ENCODE assay signal across 8 cellular contexts in the genomic region with DNA sequence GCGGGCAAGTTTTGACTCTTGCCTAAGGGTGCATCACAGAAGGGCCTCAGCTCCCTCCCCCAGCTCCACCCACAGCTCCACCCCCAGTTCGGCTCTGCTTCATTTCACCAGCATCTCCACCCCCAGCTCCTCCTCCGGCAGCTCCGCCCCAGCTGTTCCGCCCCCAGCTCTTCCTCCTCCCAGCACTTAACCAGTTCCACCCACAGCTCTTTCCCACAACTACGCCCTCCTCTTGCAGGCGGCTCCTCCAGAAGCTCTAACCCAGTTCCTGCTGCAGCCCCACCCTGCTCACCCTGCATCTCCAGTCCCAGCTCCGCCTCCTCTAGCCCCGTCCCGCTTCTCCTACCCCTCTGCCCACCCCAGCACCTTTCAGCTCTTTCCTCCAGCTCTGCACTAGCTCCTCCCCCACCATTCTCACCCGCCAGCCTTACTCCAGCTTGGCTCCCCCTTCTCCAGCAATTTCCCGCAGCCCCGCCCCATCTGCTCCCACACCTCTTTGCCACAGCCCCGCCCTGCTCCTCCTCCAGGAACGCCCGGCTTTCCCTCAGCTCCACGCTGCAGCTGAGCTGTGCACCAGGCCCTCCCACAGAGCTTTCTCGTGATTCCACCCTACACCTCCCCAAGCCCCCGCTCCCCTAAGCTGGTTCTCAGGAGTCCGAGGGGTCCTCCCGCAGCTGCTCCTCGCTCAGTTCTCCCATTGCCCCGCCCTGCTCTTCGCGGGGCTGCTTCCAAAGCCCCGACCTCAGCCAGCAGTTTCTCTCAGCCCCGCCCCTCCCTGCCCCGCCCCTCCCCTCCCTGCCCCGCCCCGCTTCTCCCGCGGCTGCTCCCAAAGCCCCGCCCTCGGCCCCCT. TPM values are rescaled to one million over a fixed set of nuclear protein-coding genes. Genes with fewer than 3 reads are reported as not detected.
DNase-seq lines count a peak whose midpoint lies in the region; ATAC-seq, FAIRE-seq and TF ChIP-seq lines count a peak whose summit lies in the region.

No MANE protein-coding gene starts in this region.

- no peaks in the 10 kb centered on the region for H3K36me3 ChIP-seq in kidney (ENCODE audit: control insufficient read depth in 1 of 2, insufficient read depth in 2 of 2, low read length in 2 of 2)

- TF ChIP-seq CTCF in kidney (IDR thresholded peaks at IDR 0.05; ENCODE audit: borderline replicate concordance, extremely low read depth, insufficient read depth): no peak

- DNase-seq in AG08395 (ENCODE audit: low spot score) (peak; percentile 88), NCI-H345 treated with DMSO at 0.1 percent for 48 hours (lab: John Stamatoyannopoulos, UW; ENCODE audit: unreplicated experiment) (peak; percentile 88), kidney (peak; percentile 97)
- peak; percentile 64 for DNase-seq in activated CD4-positive, CD25-positive, alpha-beta regulatory T cell treated with anti-CD3 and anti-CD28 coated beads, Interleukin-2, amount 50 U/mL, for 16 hours (ENCODE audit: low read depth, low spot score)
- peak; percentile 89 for DNase-seq in central memory CD4-positive, alpha-beta T cell
- peak; percentile 88 for DNase-seq in stimulated activated CD4-positive, alpha-beta T cell treated with anti-CD3 and anti-CD28 coated beads, Interleukin-15, amount 100 ng/mL, for 24 hours

- peak; percentile 45 for ATAC-seq in GM19023 (IDR thresholded peaks at IDR 0.05; ENCODE audit: unreplicated experiment)
- ATAC-seq in HG03196 (IDR thresholded peaks at IDR 0.05; ENCODE audit: unreplicated experiment): peak; percentile 52

- peaks cover 0 to 7% of the 10 kb centered on the region in 2 donors for H3K4me1 ChIP-seq in kidney (ENCODE audit: control insufficient read depth in 1 of 2, insufficient read depth in 1 of 2, low read depth in 1 of 2, low read length in 2 of 2)

- intact Hi-C loops in kidney (cut with DNase I): no loop called here

- H3K9ac ChIP-seq in kidney (ENCODE audit: low read length in 2 of 2): no peak overlapping the region

- FAIRE-seq in kidney (lab: Jason Lieb, UNC): peak; percentile 17

- H3K27ac ChIP-seq in kidney (ENCODE audit: low read depth in 2 of 2, low read length in 2 of 2): peak overlapping the region; percentile 67 to 81

- H3K9me3 ChIP-seq in kidney (ENCODE audit: control insufficient read depth in 1 of 2, low read length in 2 of 2): no peaks in the 10 kb centered on the region

- H3K4me3 ChIP-seq in kidney (ENCODE audit: low read length in 2 of 2): peak overlapping the region; percentile 29 to 52

RNA-seq across cellular contexts. Expression of a gene that starts 1.3 kb away (rescaled TPM):
- total RNA-seq in kidney: 20.2 TPM
- polyA plus RNA-seq in kidney (ENCODE audit: insufficient read depth, low read depth, low replicate concordance): 39.0 TPM

RNA-seq across cellular contexts. Expression of a gene that starts 10.2 kb away (rescaled TPM):
- not detected for total RNA-seq in kidney
- polyA plus RNA-seq in kidney (ENCODE audit: insufficient read depth, low read depth, low replicate concordance): not detected

RNA-seq across cellular contexts. Expression of a gene that starts 34.4 kb away (rescaled TPM):
- total RNA-seq in kidney: 85.8 TPM
- 19.6 TPM for polyA plus RNA-seq in kidney (ENCODE audit: insufficient read depth, low read depth, low replicate concordance)

RNA-seq across cellular contexts. Expression of a gene that starts 47.8 kb away (rescaled TPM):
- not detected for total RNA-seq in kidney
- not detected for polyA plus RNA-seq in kidney (ENCODE audit: insufficient read depth, low read depth, low replicate concordance)

RNA-seq across cellular contexts. Expression of a gene that starts 55.6 kb away (rescaled TPM):
- 0.79 TPM for total RNA-seq in kidney
- 0.97 TPM for polyA plus RNA-seq in kidney (ENCODE audit: insufficient read depth, low read depth, low replicate concordance)

Comparison
In these comparisons a context has a peak if more than half of its experiments do, and no peak if none do; other contexts are left out.
1. Peak in every context shown above with its lines: DNase-seq, ATAC-seq, H3K4me3 ChIP-seq and H3K27ac ChIP-seq.